Comparison of ENCODE assay signal across 8 cellular contexts in genomic region chr3:186109897-186110803, GRCh38. TPM values are rescaled to one million over a fixed set of nuclear protein-coding genes. Genes with fewer than 3 reads are reported as not detected.
A peak's percentile ranks its signal among the peaks of the same experiment; 100 is the strongest.
DNase-seq lines count a peak whose midpoint lies in the region; ATAC-seq, FAIRE-seq and TF ChIP-seq lines count a peak whose summit lies in the region.

No MANE protein-coding gene starts in this region.

- peak overlapping the region; percentile 79 for H3K4me3 Mint-ChIP-seq in activated T-cell treated with anti-CD3 and anti-CD28 coated beads, Interleukin-2, amount 50 U/mL, for 24 hours

- peaks cover 91% of the 10 kb centered on the region for H3K27me3 Mint-ChIP-seq in activated T-cell treated with anti-CD3 and anti-CD28 coated beads, Interleukin-2, amount 50 U/mL, for 24 hours

- peak overlapping the region; percentile 45 to 91 (median 75) for H3K27ac ChIP-seq in heart left ventricle

- H3K27me3 ChIP-seq in heart left ventricle = peaks cover 0 to 22% (median 0%) of the 10 kb centered on the region in 9 donors

- H3K4me3 ChIP-seq in AG09309 (ENCODE audit: control insufficient read depth, low read depth, low read length) = peak overlapping the region; percentile 53
- H3K4me3 ChIP-seq in heart left ventricle = peak overlapping the region; percentile 9 to 95 (median 87)

- no peak for TF ChIP-seq CTCF in AG09309 (IDR thresholded peaks at IDR 0.05; ENCODE audit: control insufficient read depth, insufficient read depth, low read depth, low read length, missing control alignments)
- TF ChIP-seq CTCF in heart left ventricle (IDR thresholded peaks at IDR 0.05) = no peak

- FAIRE-seq in H54 (lab: Jason Lieb, UNC) = no peak

- H3K4me1 Mint-ChIP-seq in activated T-cell treated with anti-CD3 and anti-CD28 coated beads, Interleukin-2, amount 50 U/mL, for 24 hours (ENCODE audit: low read depth) = peaks cover 42% of the 10 kb centered on the region

- no peak overlapping the region for H3K27ac Mint-ChIP-seq in activated T-cell treated with anti-CD3 and anti-CD28 coated beads, Interleukin-2, amount 50 U/mL, for 24 hours

- peaks cover 0 to 35% (median 13%) of the 10 kb centered on the region in 12 donors for H3K4me1 ChIP-seq in heart left ventricle

- no peak for DNase-seq in AG09309 (ENCODE audit: low read depth)
- DNase-seq in H54 (ENCODE audit: insufficient read length, low spot score) = peak; percentile 53
- no peak for DNase-seq in activated T-cell treated with anti-CD3 and anti-CD28 coated beads, Interleukin-2, amount 50 U/mL, for 24 hours
- DNase-seq in heart left ventricle = peak in 3 of 5 donors; percentile 23 to 37 (median 34)
- DNase-seq in renal cortical epithelial cell (ENCODE audit: low read depth) = peak; percentile 53
- no peak for DNase-seq in effector CD8-positive, alpha-beta T cell (lab: John Stamatoyannopoulos, UW)

- WGBS in heart left ventricle, 4 donors = 5 to 8% (median 6%) methylated on average over 33 to 35 of the region's 35 CpGs

- no peaks in the 10 kb centered on the region for H3K9me3 Mint-ChIP-seq in activated T-cell treated with anti-CD3 and anti-CD28 coated beads, Interleukin-2, amount 50 U/mL, for 24 hours

- intact Hi-C loops in heart left ventricle (cut with DNase I) = loop anchor here in 5 of 10 donors (5.0 to 10.0 kb wide), 5 partner anchors 102 to 455 kb away; partner anchors contain the start of genes TBCCD1 (in 3 of the 5) and TRA2B (in 2 of the 5)

- no peaks in the 10 kb centered on the region for H3K36me3 Mint-ChIP-seq in activated T-cell treated with anti-CD3 and anti-CD28 coated beads, Interleukin-2, amount 50 U/mL, for 24 hours (ENCODE audit: low read depth)

- H3K9me3 ChIP-seq in heart left ventricle = no peaks in the 10 kb centered on the region

- no peak for TF ChIP-seq POLR2A in H54 (IDR thresholded peaks at IDR 0.05; ENCODE audit: low read depth, low read length)
- TF ChIP-seq POLR2A in heart left ventricle (IDR thresholded peaks at IDR 0.05) = no peak

- no peak for ATAC-seq in heart left ventricle
- no peak for ATAC-seq in HG02885 (IDR thresholded peaks at IDR 0.05; ENCODE audit: poor library complexity, unreplicated experiment)
- no peak for ATAC-seq in HG02870 (IDR thresholded peaks at IDR 0.05; ENCODE audit: unreplicated experiment)

- H3K36me3 ChIP-seq in heart left ventricle = no peaks in the 10 kb centered on the region

RNA-seq across cellular contexts. Expression of gene ETV5, which starts 1.3 kb away (rescaled TPM):
- total RNA-seq in heart left ventricle (10 to 100 TPM in 3 of 9 donors, 1 to 10 TPM in 6; 4.2 to 29.9 (median 6.9) TPM), renal cortical epithelial cell (10.5 and 17.5 TPM in 2 replicates)
- 1 to 10 TPM in 1 of 2 donors, under 1 TPM in 1; 0.65 to 7.5 TPM for polyA plus RNA-seq in heart left ventricle

Comparison
In these comparisons a context has a peak if more than half of its experiments do, and no peak if none do; other contexts are left out.
1. DNase-seq: peak in H54 (single experiment), heart left ventricle (3 of 5) and renal cortical epithelial cell (single experiment); none in AG09309 (single experiment), activated T-cell treated with anti-CD3 and anti-CD28 coated beads, Interleukin-2, amount 50 U/mL, for 24 hours (single experiment) and effector CD8-positive, alpha-beta T cell (single experiment).